In the genomic region with DNA sequence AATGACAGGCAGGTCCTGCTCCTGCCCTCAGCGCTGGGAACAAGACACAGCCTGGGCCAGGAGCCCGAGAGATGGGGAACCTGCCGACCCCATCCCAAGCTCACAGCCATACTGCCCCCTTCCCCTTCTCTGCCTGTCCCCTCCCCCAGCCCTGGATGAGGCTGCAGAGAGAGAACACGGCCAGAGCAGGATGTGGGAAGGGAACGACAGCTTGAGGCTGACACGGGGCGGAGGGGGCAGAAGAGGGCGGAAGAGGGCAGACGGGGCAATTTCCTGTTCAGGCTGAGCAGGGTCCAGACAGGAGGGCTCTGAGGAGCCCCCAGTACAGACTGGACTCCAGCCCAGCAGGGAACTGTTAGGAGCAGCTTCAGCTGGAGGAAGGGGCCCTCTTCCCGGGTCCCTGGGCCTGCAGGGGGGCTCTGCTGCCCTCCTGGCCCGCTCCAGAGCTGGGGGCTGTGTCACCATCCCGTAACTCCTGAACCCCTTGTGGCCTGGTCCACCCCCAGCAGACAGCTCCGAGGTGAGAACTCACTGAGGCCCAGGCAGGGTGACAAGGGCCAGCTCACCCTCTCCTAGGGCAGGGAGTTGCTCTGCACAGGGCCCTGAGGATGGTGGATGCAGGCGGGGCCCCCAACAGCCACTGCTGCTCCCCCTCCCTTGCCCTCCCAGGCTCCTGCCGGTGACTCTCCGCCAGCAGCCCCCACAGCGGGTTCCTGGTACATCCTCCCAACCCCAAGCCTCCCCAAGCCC, we compare ENCODE assay signal across 11 cellular contexts. TPM values are rescaled to one million over a fixed set of nuclear protein-coding genes. Genes with fewer than 3 reads are reported as not detected.
DNase-seq lines count a peak whose midpoint lies in the region; ATAC-seq and TF ChIP-seq lines count a peak whose summit lies in the region.
"Had no signal": no experiment of that assay in that cellular context is flagged by ENCODE, and none has a peak within 500 bp of the region (broad histone marks: within the 10 kb centered on the region; RNA-seq: fewer than 3 reads in every experiment).

No MANE protein-coding gene starts in this region.

- peak overlapping the region; percentile 53 for H3K4me3 ChIP-seq in CD8-positive, alpha-beta T cell (ENCODE audit: low read depth, low read length)
- H3K4me3 ChIP-seq in skeletal muscle tissue (ENCODE audit: low read length in 3 of 3) = no peak overlapping the region

- peak overlapping the region; percentile 78 for H3K4me3 Mint-ChIP-seq in CD8-positive, alpha-beta T cell
- H3K4me3 Mint-ChIP-seq in T-helper 2 cell treated with Interferon-gamma antibody and Interleukin-4, amounts not matched to agents 5 μg/mL and 100 μg/mL, for 36 hours = peak overlapping the region; percentile 76
- H3K4me3 Mint-ChIP-seq: endodermal cell had no signal

- CTCF ChIA-PET in CD8-positive, alpha-beta T cell (lab: Charles Lee) = interaction anchor here (0.8 to 3.4 kb wide), 7 partner anchors 10 to 394 kb away, joined by 3 to 13 read pairs (median 4); no protein-coding TSS in a partner anchor

- H3K27me3 Mint-ChIP-seq in CD8-positive, alpha-beta T cell (ENCODE audit: low read depth) = no peaks in the 10 kb centered on the region
- no peaks in the 10 kb centered on the region for H3K27me3 Mint-ChIP-seq in T-helper 2 cell treated with Interferon-gamma antibody and Interleukin-4, amounts not matched to agents 5 μg/mL and 100 μg/mL, for 36 hours (ENCODE audit: low read depth)

- peaks cover 76% of the 10 kb centered on the region for H3K4me1 Mint-ChIP-seq in CD8-positive, alpha-beta T cell (ENCODE audit: low read depth)
- peaks cover 42% of the 10 kb centered on the region for H3K4me1 Mint-ChIP-seq in T-helper 2 cell treated with Interferon-gamma antibody and Interleukin-4, amounts not matched to agents 5 μg/mL and 100 μg/mL, for 36 hours (ENCODE audit: low read depth)
- H3K4me1 Mint-ChIP-seq: endodermal cell had no signal

- peaks cover 89% of the 10 kb centered on the region for H3K4me1 ChIP-seq in CD8-positive, alpha-beta T cell (ENCODE audit: insufficient read depth, low read length)
- peaks cover 64 to 97% (median 83%) of the 10 kb centered on the region in 3 donors for H3K4me1 ChIP-seq in skeletal muscle tissue (ENCODE audit: control insufficient read depth in 3 of 3, insufficient read depth in 3 of 3, low read length in 3 of 3)

- H3K9me3 ChIP-seq in CD8-positive, alpha-beta T cell (ENCODE audit: low read length) = no peaks in the 10 kb centered on the region
- H3K9me3 ChIP-seq in skeletal muscle tissue (ENCODE audit: control insufficient read depth in 3 of 3, low read length in 3 of 3) = no peaks in the 10 kb centered on the region

- peak overlapping the region; percentile 86 for H3K27ac Mint-ChIP-seq in CD8-positive, alpha-beta T cell
- H3K27ac Mint-ChIP-seq in T-helper 2 cell treated with Interferon-gamma antibody and Interleukin-4, amounts not matched to agents 5 μg/mL and 100 μg/mL, for 36 hours = peak overlapping the region; percentile 84
- H3K27ac Mint-ChIP-seq: endodermal cell had no signal

- no peak for TF ChIP-seq CTCF in CD8-positive, alpha-beta T cell (IDR thresholded peaks at IDR 0.05)

- H3K36me3 ChIP-seq in CD8-positive, alpha-beta T cell (ENCODE audit: insufficient read depth, low read length) = peaks cover 27% of the 10 kb centered on the region
- peaks cover 52 to 69% (median 55%) of the 10 kb centered on the region in 3 donors for H3K36me3 ChIP-seq in skeletal muscle tissue (ENCODE audit: control insufficient read depth in 3 of 3, insufficient read depth in 3 of 3, low read length in 3 of 3)

- peak; percentile 67 for ATAC-seq in CD8-positive, alpha-beta T cell
- ATAC-seq in HG03460 (IDR thresholded peaks at IDR 0.05; ENCODE audit: unreplicated experiment) = no peak

- intact Hi-C loops in CD8-positive, alpha-beta T cell (cut with DNase I, micrococcal nuclease) = no loop called here

- no peaks in the 10 kb centered on the region for H3K27me3 ChIP-seq in CD8-positive, alpha-beta T cell (ENCODE audit: insufficient read depth, low read length)
- H3K27me3 ChIP-seq in skeletal muscle tissue (ENCODE audit: control insufficient read depth in 3 of 3, insufficient read depth in 3 of 3, low read length in 3 of 3) = no peaks in the 10 kb centered on the region

- peak overlapping the region in 2 of 3 donors; percentile 20 to 97 for H3K9ac ChIP-seq in skeletal muscle tissue (ENCODE audit: low read depth in 1 of 3, low read length in 3 of 3)

- H3K36me3 Mint-ChIP-seq in CD8-positive, alpha-beta T cell = peaks cover 48% of the 10 kb centered on the region
- peaks cover 18% of the 10 kb centered on the region for H3K36me3 Mint-ChIP-seq in T-helper 2 cell treated with Interferon-gamma antibody and Interleukin-4, amounts not matched to agents 5 μg/mL and 100 μg/mL, for 36 hours (ENCODE audit: low read depth)

- H3K27ac ChIP-seq in CD8-positive, alpha-beta T cell (ENCODE audit: low read depth, low read length) = peak overlapping the region; percentile 58
- peak overlapping the region; percentile 62 for H3K27ac ChIP-seq in angular gyrus (ENCODE audit: low read depth, low read length)
- peak overlapping the region; percentile 96 for H3K27ac ChIP-seq in skeletal muscle tissue (ENCODE audit: low read depth, low read length)

- peak in 6 of 7 experiments; percentile 49 to 84 (median 58) for DNase-seq in CD8-positive, alpha-beta T cell
- DNase-seq in T-helper 2 cell treated with Interferon-gamma antibody and Interleukin-4, amounts not matched to agents 5 μg/mL and 100 μg/mL, for 36 hours (ENCODE audit: low spot score) = peak; percentile 52
- DNase-seq in NCI-H1092 (lab: John Stamatoyannopoulos, UW) = no peak
- no peak for DNase-seq in NCI-H1417 (lab: John Stamatoyannopoulos, UW)
- no peak for DNase-seq in occipital lobe (lab: John Stamatoyannopoulos, UW)
- DNase-seq: endodermal cell, IMR-90, midbrain had no signal

- POLR2A ChIA-PET in CD8-positive, alpha-beta T cell (lab: Charles Lee) = interaction anchor here (0.7 to 1.0 kb wide), 4 partner anchors 11 to 495 kb away, joined by 3 to 4 read pairs (median 3); no protein-coding TSS in a partner anchor

- no peaks in the 10 kb centered on the region for H3K9me3 Mint-ChIP-seq in CD8-positive, alpha-beta T cell
- H3K9me3 Mint-ChIP-seq in T-helper 2 cell treated with Interferon-gamma antibody and Interleukin-4, amounts not matched to agents 5 μg/mL and 100 μg/mL, for 36 hours = no peaks in the 10 kb centered on the region
- H3K9me3 Mint-ChIP-seq: endodermal cell had no signal

RNA-seq across cellular contexts. Expression of a gene that starts 5.7 kb away (rescaled TPM):
- total RNA-seq in CD8-positive, alpha-beta T cell = 10 to 100 TPM; 54.3 to 57.9 TPM
- total RNA-seq in skeletal muscle tissue (44.9 TPM), occipital lobe (35.9 TPM)

RNA-seq across cellular contexts. Expression of a gene that starts 7.6 kb away (rescaled TPM):
- total RNA-seq in CD8-positive, alpha-beta T cell = 1 to 10 TPM; 1.1 to 1.7 TPM
- total RNA-seq in skeletal muscle tissue (not detected), occipital lobe (0.31 TPM)

Comparison
In these comparisons a context has a peak if more than half of its experiments do, and no peak if none do; other contexts are left out.
1. DNase-seq: peak in CD8-positive, alpha-beta T cell (6 of 7) and T-helper 2 cell treated with Interferon-gamma antibody and Interleukin-4, amounts not matched to agents 5 μg/mL and 100 μg/mL, for 36 hours (single experiment); none in NCI-H1092 (single experiment), NCI-H1417 (0 of 3) and occipital lobe (single experiment).
2. Peak in every context shown above with its lines, with median percentiles within 50 percentile points of each other: H3K27ac ChIP-seq.